In genomic region chr2:24855703-24856102, GRCh38 we compare ENCODE assay signal across 10 cellular contexts.
DNase-seq lines count a peak whose midpoint lies in the region; ATAC-seq and TF ChIP-seq lines count a peak whose summit lies in the region.
"Had no signal": no experiment of that assay in that cellular context is flagged by ENCODE, and none has a peak within 500 bp of the region (broad histone marks: within the 10 kb centered on the region; RNA-seq: fewer than 3 reads in every experiment).

No MANE protein-coding gene starts in this region.

- no peaks in the 10 kb centered on the region for H3K9me3 Mint-ChIP-seq in osteocyte (ENCODE audit: unreplicated experiment)

- H3K27ac ChIP-seq in A673 (ENCODE audit: low read depth, low read length, poor library complexity, severe bottlenecking) (no peak overlapping the region), RWPE1 (peak overlapping the region; percentile 23)
- no peak overlapping the region for H3K27ac ChIP-seq in effector memory CD4-positive, alpha-beta T cell (ENCODE audit: insufficient read depth, low read length, poor library complexity, severe bottlenecking)

- CTCF ChIA-PET in A673 (lab: Charles Lee) (no interaction called here), RWPE1 (lab: Yijun Ruan, JAX) (no interaction called here)

- DNase-seq in A673 (ENCODE audit: low spot score) = peak; percentile 58
- DNase-seq in RWPE1 (ENCODE audit: low spot score) = no peak
- DNase-seq in fibroblast of the conjunctiva (ENCODE audit: low read depth) = peak; percentile 73
- DNase-seq in osteocyte (ENCODE audit: extremely low spot score, unreplicated experiment) = no peak
- DNase-seq in NCI-H526 treated with DMSO at 0.1 percent for 48 hours (lab: John Stamatoyannopoulos, UW) = no peak
- DNase-seq in effector memory CD4-positive, alpha-beta T cell = no peak
- DNase-seq: dermis blood vessel endothelial cell, HCEC 1CT had no signal

- H3K4me1 ChIP-seq in A673 (ENCODE audit: insufficient read depth, low read length, poor library complexity, severe bottlenecking) = no peaks in the 10 kb centered on the region
- H3K4me1 ChIP-seq in effector memory CD4-positive, alpha-beta T cell (ENCODE audit: control insufficient read depth, insufficient read depth, low read length, poor library complexity, severe bottlenecking) = no peaks in the 10 kb centered on the region

- intact Hi-C loops in A673 (cut with micrococcal nuclease; ENCODE audit: unreplicated experiment) = no loop called here

- H3K9me3 ChIP-seq in A673 (ENCODE audit: low read depth, low read length, poor library complexity, severe bottlenecking) = no peaks in the 10 kb centered on the region
- no peaks in the 10 kb centered on the region for H3K9me3 ChIP-seq in effector memory CD4-positive, alpha-beta T cell (ENCODE audit: control insufficient read depth, low read length)

- no peaks in the 10 kb centered on the region for H3K36me3 ChIP-seq in A673 (ENCODE audit: insufficient read depth, low read length, poor library complexity, severe bottlenecking)
- peaks cover 3% of the 10 kb centered on the region for H3K36me3 ChIP-seq in effector memory CD4-positive, alpha-beta T cell (ENCODE audit: control insufficient read depth, insufficient read depth, low read length)

- H3K4me3 Mint-ChIP-seq in osteocyte (ENCODE audit: unreplicated experiment) = no peak overlapping the region

- no peak overlapping the region for H3K4me3 ChIP-seq in A673 (ENCODE audit: low read depth, low read length, poor library complexity, severe bottlenecking)
- H3K4me3 ChIP-seq in effector memory CD4-positive, alpha-beta T cell (ENCODE audit: insufficient read depth, low read depth, low read length, poor library complexity, severe bottlenecking) = no peak overlapping the region

- H3K27me3 ChIP-seq in A673 (replicated peaks; ENCODE audit: insufficient read depth, low read depth, low read length, poor library complexity) = no peaks in the 10 kb centered on the region
- H3K27me3 ChIP-seq in effector memory CD4-positive, alpha-beta T cell (replicated peaks; ENCODE audit: control insufficient read depth, insufficient read depth, low read length, poor library complexity, severe bottlenecking) = no peaks in the 10 kb centered on the region

- peaks cover 59% of the 10 kb centered on the region for H3K4me1 Mint-ChIP-seq in osteocyte (ENCODE audit: unreplicated experiment)

- peak overlapping the region; percentile 93 for H3K27ac Mint-ChIP-seq in osteocyte (ENCODE audit: unreplicated experiment)

- no peak for ATAC-seq in HG02970 (IDR thresholded peaks at IDR 0.05; ENCODE audit: low FRiP score, unreplicated experiment)
- ATAC-seq in HG03280 (IDR thresholded peaks at IDR 0.05; ENCODE audit: unreplicated experiment) = no peak

- TF ChIP-seq CTCF in A673 (conservative IDR thresholded peaks at IDR 0.05; ENCODE audit: low read depth, low read length) (no peak), RWPE1 (conservative IDR thresholded peaks at IDR 0.05; ENCODE audit: low read depth) (no peak), osteocyte (IDR thresholded peaks at IDR 0.05) (no peak)

- BruUV-seq in A673 (replicated peaks; lab: Mats Ljungman, UMichigan) = no TSS peak

- peaks cover 2% of the 10 kb centered on the region for H3K36me3 Mint-ChIP-seq in osteocyte (ENCODE audit: unreplicated experiment)

- POLR2A ChIA-PET in A673 (lab: Charles Lee; ENCODE audit: low non-redundant PET) = interaction anchor here (0.6 to 0.8 kb wide), 2 partner anchors 422 to 456 kb away, joined by 3 to 12 read pairs; no protein-coding TSS in a partner anchor
- POLR2A ChIA-PET in RWPE1 (lab: Yijun Ruan, JAX; ENCODE audit: low non-redundant PET) = no interaction called here

- no peaks in the 10 kb centered on the region for H3K27me3 Mint-ChIP-seq in osteocyte (ENCODE audit: unreplicated experiment)

Comparison
In these comparisons a context has a peak if more than half of its experiments do, and no peak if none do; other contexts are left out.
1. DNase-seq: peak in A673 (single experiment) and fibroblast of the conjunctiva (single experiment); none in RWPE1 (single experiment), osteocyte (single experiment), NCI-H526 treated with DMSO at 0.1 percent for 48 hours (single experiment) and effector memory CD4-positive, alpha-beta T cell (0 of 3).